14 cellular contexts compared by ENCODE assay signal in genomic region chr12:91179315-91179714, GRCh38. TPM values are rescaled to one million over a fixed set of nuclear protein-coding genes. Genes with fewer than 3 reads are reported as not detected.
A peak's percentile ranks its signal among the peaks of the same experiment; 100 is the strongest.
DNase-seq lines count a peak whose midpoint lies in the region; TF ChIP-seq lines count a peak whose summit lies in the region.
"Had no signal": no experiment of that assay in that cellular context is flagged by ENCODE, and none has a peak within 500 bp of the region (broad histone marks: within the 10 kb centered on the region; RNA-seq: fewer than 3 reads in every experiment).

No MANE protein-coding gene starts in this region.

- TF ChIP-seq CTCF in dorsolateral prefrontal cortex (IDR thresholded peaks at IDR 0.05 in 54 of 56, conservative IDR thresholded peaks at IDR 0.05 in 2 of 56; ENCODE audit: low read depth in 1 of 56, partially characterized antibody in 56 of 56), result no peak
- no peak for TF ChIP-seq CTCF in RWPE1 (conservative IDR thresholded peaks at IDR 0.05; ENCODE audit: low read depth)

- CTCF ChIA-PET in RWPE1 (lab: Yijun Ruan, JAX), result no interaction called here

- POLR2A ChIA-PET in RWPE1 (lab: Yijun Ruan, JAX; ENCODE audit: low non-redundant PET), result no interaction called here

- H3K4me3 ChIP-seq in dorsolateral prefrontal cortex (peak overlapping the region in 41 of 59 donors; percentile 2 to 56 (median 31)), skin epidermis (peak overlapping the region in 6 of 7 experiments; percentile 11 to 37 (median 22))
- H3K4me3 ChIP-seq: BLaER1 had no signal

- intact Hi-C loops in dorsolateral prefrontal cortex (cut with DNase I), result loop anchor here (10.0 kb wide), 2 partner anchors 145 to 175 kb away; no protein-coding TSS in a partner anchor

- peak overlapping the region in 32 of 59 donors; percentile 9 to 79 (median 40) for H3K27ac ChIP-seq in dorsolateral prefrontal cortex
- H3K27ac ChIP-seq in skin epidermis, result peak overlapping the region in 19 of 21 experiments; percentile 36 to 92 (median 73)
- no peak overlapping the region for H3K27ac ChIP-seq in RWPE1
- H3K27ac ChIP-seq: BLaER1 had no signal

- H3K27me3 ChIP-seq in dorsolateral prefrontal cortex, result no peaks in the 10 kb centered on the region
- H3K27me3 ChIP-seq: BLaER1 had no signal

- DNase-seq in GM03348 (ENCODE audit: low spot score) (peak; percentile 7), dorsolateral prefrontal cortex (no peak), iris pigment epithelial cell (ENCODE audit: low read depth) (peak; percentile 64), iPS-NIHi11 (ENCODE audit: low spot score) (no peak), UCSD-AML1 (lab: John Stamatoyannopoulos, UW; ENCODE audit: unreplicated experiment) (no peak), NCI-H1436 treated with DMSO at 0.1 percent for 48 hours (lab: John Stamatoyannopoulos, UW) (no peak), RWPE1 (ENCODE audit: low spot score) (no peak)
- DNase-seq: activated CD4-positive, alpha-beta T cell treated with anti-CD3 and anti-CD28 coated beads, Interleukin-2, amount 50 U/mL, for 1 hour; activated naive CD4-positive, alpha-beta T cell; head of caudate nucleus; mesendoderm; NCI-H187 treated with DMSO at 0.1 percent for 48 hours had no signal

RNA-seq across cellular contexts. Expression of gene DCN, which starts 3.3 kb away (rescaled TPM):
- 100 to 1,000 TPM in 13 of 120 experiments, 10 to 100 TPM in 107; 21.3 to 168 (median 51.8) TPM for total RNA-seq in dorsolateral prefrontal cortex

Comparison
In these comparisons a context has a peak if more than half of its experiments do, and no peak if none do; other contexts are left out.
1. DNase-seq: peak in GM03348 (single experiment) and iris pigment epithelial cell (single experiment); none in dorsolateral prefrontal cortex (0 of 10), iPS-NIHi11 (single experiment), UCSD-AML1 (single experiment), NCI-H1436 treated with DMSO at 0.1 percent for 48 hours (single experiment) and RWPE1 (single experiment).